Comparison of ENCODE assay signal across 21 cellular contexts in genomic region chr9:687034-687785, GRCh38.
DNase-seq lines count a peak whose midpoint lies in the region; ATAC-seq, FAIRE-seq and TF ChIP-seq lines count a peak whose summit lies in the region.
"Had no signal": no experiment of that assay in that cellular context is flagged by ENCODE, and none has a peak within 500 bp of the region (broad histone marks: within the 10 kb centered on the region; RNA-seq: fewer than 3 reads in every experiment).

No MANE protein-coding gene starts in this region.

- no peak overlapping the region for H3K18ac ChIP-seq in mesendoderm (ENCODE audit: low read length)

- CTCF ChIA-PET in MCF 10A (lab: Yijun Ruan, JAX) = interaction anchor here (0.6 to 2.3 kb wide), 6 partner anchors 10 to 240 kb away, joined by 3 to 10 read pairs (median 4); no protein-coding TSS in a partner anchor
- CTCF ChIA-PET in HepG2 (lab: Yijun Ruan, JAX; ENCODE audit: low intra/inter-chr PET ratio, low total read pairs) = no interaction called here

- H3K4me3 Mint-ChIP-seq in MCF 10A (ENCODE audit: unreplicated experiment) = peak overlapping the region; percentile 59
- H3K4me3 Mint-ChIP-seq: activated T-helper 1 cell treated with anti-CD3 and anti-CD28 coated beads, Interleukin-12 subunit alpha, Interleukin-12 subunit beta, Interleukin-2, Interleukin-4 antibody, amounts not matched to agents 30 ng/mL and 10 ng/mL and 1 ng/mL, durations not matched to agents 14 hours and 24 hours and 36 hours; CD14-positive monocyte; naive thymus-derived CD8-positive, alpha-beta T cell; T-helper 2 cell treated with Interferon-gamma antibody and Interleukin-4, amounts not matched to agents 5 μg/mL and 100 μg/mL, for 36 hours had no signal

- H3K9ac ChIP-seq in HepG2 (ENCODE audit: insufficient read depth, low read depth, low read length) (peak overlapping the region; percentile 85; the same call in 1 of the 2 replicates), skeletal muscle tissue (ENCODE audit: low read depth in 1 of 3, low read length in 3 of 3) (no peak overlapping the region), mesendoderm (ENCODE audit: low read length) (no peak overlapping the region)

- peaks cover 25% of the 10 kb centered on the region for H3K36me3 Mint-ChIP-seq in MCF 10A (ENCODE audit: insufficient read depth, unreplicated experiment)
- H3K36me3 Mint-ChIP-seq: CD14-positive monocyte; naive thymus-derived CD8-positive, alpha-beta T cell had no signal

- H3K9me3 ChIP-seq in HepG2 (ENCODE audit: low read length) (no peaks in the 10 kb centered on the region), skeletal muscle tissue (ENCODE audit: control insufficient read depth in 3 of 3, low read length in 3 of 3) (no peaks in the 10 kb centered on the region), testis (no peaks in the 10 kb centered on the region)
- H3K9me3 ChIP-seq: adrenal gland, lower lobe of right lung, stomach had no signal

- peak overlapping the region; percentile 10 for H2AFZ ChIP-seq in ACC112 (ENCODE audit: low read length, unreplicated experiment)
- H2AFZ ChIP-seq in HepG2 (ENCODE audit: low read length) = no peak overlapping the region

- H4K20me1 ChIP-seq in HepG2 (ENCODE audit: insufficient read depth, low read length) = no peaks in the 10 kb centered on the region

- H4K8ac ChIP-seq in mesendoderm (ENCODE audit: low read depth, low read length) = no peak overlapping the region

- H3K4me2 ChIP-seq in HepG2 (ENCODE audit: low read depth, low read length) (peak overlapping the region; percentile 87), mesendoderm (ENCODE audit: low read length) (no peak overlapping the region)

- peaks cover 51% of the 10 kb centered on the region for H3K4me1 Mint-ChIP-seq in MCF 10A (ENCODE audit: insufficient read depth, unreplicated experiment)
- H3K4me1 Mint-ChIP-seq: naive thymus-derived CD8-positive, alpha-beta T cell had no signal

- no peaks in the 10 kb centered on the region for H3K79me2 ChIP-seq in ACC112 (ENCODE audit: control insufficient read depth, insufficient read depth, low read length, unreplicated experiment)
- peaks cover 93% of the 10 kb centered on the region for H3K79me2 ChIP-seq in HepG2 (ENCODE audit: insufficient read depth, low read length)
- no peaks in the 10 kb centered on the region for H3K79me2 ChIP-seq in mesendoderm (ENCODE audit: control insufficient read depth, insufficient read depth, low read length)

- no peak overlapping the region for H2AK5ac ChIP-seq in mesendoderm (ENCODE audit: low read length)

- H3K23ac ChIP-seq in mesendoderm (ENCODE audit: low read length) = no peak overlapping the region

- H3K27me3 Mint-ChIP-seq in MCF 10A (ENCODE audit: insufficient read depth, unreplicated experiment) = no peaks in the 10 kb centered on the region
- H3K27me3 Mint-ChIP-seq: naive thymus-derived CD8-positive, alpha-beta T cell had no signal

- H3K4me1 ChIP-seq in ACC112 (ENCODE audit: control insufficient read depth, insufficient read depth, low read length, unreplicated experiment) = peaks cover 48% of the 10 kb centered on the region
- peaks cover 78% of the 10 kb centered on the region for H3K4me1 ChIP-seq in HepG2 (ENCODE audit: insufficient read depth, low read length)
- H3K4me1 ChIP-seq in skeletal muscle tissue (ENCODE audit: control insufficient read depth in 3 of 3, insufficient read depth in 3 of 3, low read length in 3 of 3) = peaks cover 24 to 50% (median 44%) of the 10 kb centered on the region in 3 donors
- peaks cover 10% of the 10 kb centered on the region for H3K4me1 ChIP-seq in mesendoderm (ENCODE audit: control insufficient read depth, low read depth, low read length)
- H3K4me1 ChIP-seq in testis = peaks cover 8% of the 10 kb centered on the region

- 93% methylated on average over 4 of the region's 4 CpGs for WGBS in HepG2 (ENCODE audit: low lambda C conversion rate)
- no CpG with 5 or more reads among the region's 4 CpGs for WGBS in mesendoderm (ENCODE audit: extremely low coverage, insufficient coverage, low lambda C conversion rate)
- WGBS in testis, 2 donors = 95 to 96% methylated on average over 4 of the region's 4 CpGs

- in situ Hi-C loops in HepG2 (cut with HindIII; ENCODE audit: extremely low pct_ligation_motif_present, low pct_unique_long_range_greater_than_20kb) = no loop called here

- H3K4ac ChIP-seq in mesendoderm (ENCODE audit: low read depth, low read length) = no peak overlapping the region

- intact Hi-C loops in MCF 10A (cut with micrococcal nuclease) (loop anchor here (5.0 kb wide), 1 partner anchor 65 kb away; no protein-coding TSS in a partner anchor), HepG2 (cut with micrococcal nuclease; ENCODE audit: unreplicated experiment) (no loop called here), testis (cut with DNase I; ENCODE audit: low total_unique reads) (no loop called here)

- no peaks in the 10 kb centered on the region for H3K36me3 ChIP-seq in ACC112 (ENCODE audit: insufficient read depth, low read length)
- peaks cover 6 to 27% of the 10 kb centered on the region in 2 experiments; a peak in 3 of 5 replicates for H3K36me3 ChIP-seq in HepG2 (replicated peaks in 1 of 2; ENCODE audit: control insufficient read depth in 1 of 2, insufficient read depth in 2 of 2, low read length in 2 of 2)
- no peaks in the 10 kb centered on the region for H3K36me3 ChIP-seq in skeletal muscle tissue (ENCODE audit: control insufficient read depth in 3 of 3, insufficient read depth in 3 of 3, low read length in 3 of 3)
- no peaks in the 10 kb centered on the region for H3K36me3 ChIP-seq in mesendoderm (ENCODE audit: control insufficient read depth, insufficient read depth, low read length)
- H3K36me3 ChIP-seq in testis (ENCODE audit: low read depth, missing control alignments) = no peaks in the 10 kb centered on the region
- H3K36me3 ChIP-seq: adrenal gland, lower lobe of right lung, stomach had no signal

- H3K9me3 Mint-ChIP-seq in MCF 10A (ENCODE audit: unreplicated experiment) = no peaks in the 10 kb centered on the region
- H3K9me3 Mint-ChIP-seq: activated T-helper 1 cell treated with anti-CD3 and anti-CD28 coated beads, Interleukin-12 subunit alpha, Interleukin-12 subunit beta, Interleukin-2, Interleukin-4 antibody, amounts not matched to agents 30 ng/mL and 10 ng/mL and 1 ng/mL, durations not matched to agents 14 hours and 24 hours and 36 hours; T-helper 2 cell treated with Interferon-gamma antibody and Interleukin-4, amounts not matched to agents 5 μg/mL and 100 μg/mL, for 36 hours had no signal

- DNase-seq in MCF 10A (ENCODE audit: unreplicated experiment) = no peak
- DNase-seq in HepG2 (ENCODE audit: low spot score) = no peak
- DNase-seq in mesendoderm = no peak
- DNase-seq in DMS153 (lab: John Stamatoyannopoulos, UW) = no peak
- DNase-seq in testis = no peak
- DNase-seq: adrenal gland; KBM-7; lower lobe of right lung; naive thymus-derived CD8-positive, alpha-beta T cell; NCI-H1092; NCI-H2081 treated with DMSO at 0.1 percent for 48 hours; NCI-H524; stomach had no signal

- POLR2A ChIA-PET in MCF 10A (lab: Yijun Ruan, JAX) (interaction anchor here (0.6 to 4.7 kb wide), 15 partner anchors 8 to 249 kb away, joined by 3 to 139 read pairs (median 8); partner anchors contain the start of gene KANK1), HepG2 (lab: Yijun Ruan, JAX) (interaction anchor here (0.9 to 7.1 kb wide), 4 partner anchors 10 to 61 kb away, joined by 3 to 320 read pairs (median 37); no protein-coding TSS in a partner anchor)

- no peak for ATAC-seq in HepG2
- ATAC-seq in esophagus mucosa = no peak
- ATAC-seq: activated CD4-positive, CD25-positive, alpha-beta regulatory T cell treated with anti-CD3 and anti-CD28 coated beads, Interleukin-2, amount 50 U/mL, for 24 hours; lower lobe of right lung; naive thymus-derived CD8-positive, alpha-beta T cell had no signal

- H3K79me1 ChIP-seq in mesendoderm (ENCODE audit: low read length) = no peaks in the 10 kb centered on the region

- TF ChIP-seq RAD21 in HepG2 (CRISPR knock-in tag; IDR thresholded peaks at IDR 0.05) = no peak

- H3K56ac ChIP-seq in mesendoderm (ENCODE audit: low read length) = no peak overlapping the region

- BruUV-seq in MCF 10A (replicated peaks; lab: Mats Ljungman, UMichigan) (TSS peak; percentile 64), HepG2 (replicated peaks; lab: Mats Ljungman, UMichigan) (no TSS peak)

- H3K4me3 ChIP-seq in ACC112 (ENCODE audit: low read depth, low read length) (peak overlapping the region; percentile 46), HepG2 (replicated peaks in 1 of 3; ENCODE audit: insufficient read depth in 1 of 3, low read depth in 2 of 3, low read length in 3 of 3) (peak overlapping the region; percentile 19 to 74 (median 67); a peak in 5 of 6 replicates), skeletal muscle tissue (ENCODE audit: low read length in 3 of 3) (no peak overlapping the region), mesendoderm (ENCODE audit: low read length) (no peak overlapping the region), testis (no peak overlapping the region)
- H3K4me3 ChIP-seq: adrenal gland, lower lobe of right lung, stomach had no signal

- H2BK5ac ChIP-seq in mesendoderm (ENCODE audit: low read length) = no peak overlapping the region

- TF ChIP-seq CTCF in MCF 10A (IDR thresholded peaks at IDR 0.05; ENCODE audit: unreplicated experiment) (no peak), HepG2 (CRISPR knock-in tag; IDR thresholded peaks at IDR 0.05) (no peak), testis (IDR thresholded peaks at IDR 0.05) (no peak)

- H2BK120ac ChIP-seq in mesendoderm (ENCODE audit: low read depth, low read length) = no peak overlapping the region

- TF ChIP-seq POLR2A in HepG2 (IDR thresholded peaks at IDR 0.05; ENCODE audit: insufficient read depth in 1 of 2, low read depth in 2 of 2, low read length in 2 of 2) = no peak
- no peak for TF ChIP-seq POLR2A in testis (IDR thresholded peaks at IDR 0.05)

- no peak overlapping the region for H4K5ac ChIP-seq in mesendoderm (ENCODE audit: low read length)

- H3K27me3 ChIP-seq in ACC112 (ENCODE audit: insufficient read depth, low read length) (no peaks in the 10 kb centered on the region), HepG2 (ENCODE audit: control insufficient read depth in 1 of 2, insufficient read depth in 2 of 2, low read length in 2 of 2) (no peaks in the 10 kb centered on the region; a peak in 1 of 5 replicates), skeletal muscle tissue (ENCODE audit: control insufficient read depth in 3 of 3, insufficient read depth in 3 of 3, low read length in 3 of 3) (no peaks in the 10 kb centered on the region), mesendoderm (ENCODE audit: insufficient read depth, low read length, poor library complexity) (no peaks in the 10 kb centered on the region), testis (no peaks in the 10 kb centered on the region)
- H3K27me3 ChIP-seq: adrenal gland, stomach had no signal

- H2BK15ac ChIP-seq in mesendoderm (replicated peaks; ENCODE audit: low read depth) = no peak overlapping the region

- no peak for TF ChIP-seq EP300 in HepG2 (IDR thresholded peaks at IDR 0.05; ENCODE audit: low read depth in 2 of 2, low read length in 2 of 2)
- no peak for TF ChIP-seq EP300 in HepG2 (CRISPR knock-in tag; IDR thresholded peaks at IDR 0.05; ENCODE audit: borderline replicate concordance)

- H3K27ac ChIP-seq in ACC112 (ENCODE audit: low read depth, low read length) (peak overlapping the region; percentile 91), HepG2 (ENCODE audit: extremely low read length, insufficient read depth, low read length) (peak overlapping the region; percentile 94), skeletal muscle tissue (ENCODE audit: low read depth, low read length) (peak overlapping the region; percentile 14), mesendoderm (ENCODE audit: low read depth, low read length) (no peak overlapping the region), testis (no peak overlapping the region)
- H3K27ac ChIP-seq: adrenal gland, lower lobe of right lung had no signal

- FAIRE-seq in HepG2 (lab: Jason Lieb, UNC) = no peak
- FAIRE-seq: endometrium had no signal

- H3K27ac Mint-ChIP-seq in MCF 10A (ENCODE audit: low read depth, unreplicated experiment) = peak overlapping the region; percentile 87
- H3K27ac Mint-ChIP-seq: activated T-helper 1 cell treated with anti-CD3 and anti-CD28 coated beads, Interleukin-12 subunit alpha, Interleukin-12 subunit beta, Interleukin-2, Interleukin-4 antibody, amounts not matched to agents 30 ng/mL and 10 ng/mL and 1 ng/mL, durations not matched to agents 14 hours and 24 hours and 36 hours; naive thymus-derived CD8-positive, alpha-beta T cell; T-helper 2 cell treated with Interferon-gamma antibody and Interleukin-4, amounts not matched to agents 5 μg/mL and 100 μg/mL, for 36 hours had no signal

Comparison
In these comparisons a context has a peak if more than half of its experiments do, and no peak if none do; other contexts are left out.
1. H3K27ac ChIP-seq: peak in ACC112 (single experiment), HepG2 (single experiment) and skeletal muscle tissue (single experiment); none in mesendoderm (single experiment) and testis (0 of 2).
2. H3K4me3 ChIP-seq: peak in ACC112 (single experiment) and HepG2 (3 of 3); none in skeletal muscle tissue (0 of 3), mesendoderm (single experiment) and testis (0 of 2).